8 cellular contexts compared by ENCODE assay signal in the genomic region with DNA sequence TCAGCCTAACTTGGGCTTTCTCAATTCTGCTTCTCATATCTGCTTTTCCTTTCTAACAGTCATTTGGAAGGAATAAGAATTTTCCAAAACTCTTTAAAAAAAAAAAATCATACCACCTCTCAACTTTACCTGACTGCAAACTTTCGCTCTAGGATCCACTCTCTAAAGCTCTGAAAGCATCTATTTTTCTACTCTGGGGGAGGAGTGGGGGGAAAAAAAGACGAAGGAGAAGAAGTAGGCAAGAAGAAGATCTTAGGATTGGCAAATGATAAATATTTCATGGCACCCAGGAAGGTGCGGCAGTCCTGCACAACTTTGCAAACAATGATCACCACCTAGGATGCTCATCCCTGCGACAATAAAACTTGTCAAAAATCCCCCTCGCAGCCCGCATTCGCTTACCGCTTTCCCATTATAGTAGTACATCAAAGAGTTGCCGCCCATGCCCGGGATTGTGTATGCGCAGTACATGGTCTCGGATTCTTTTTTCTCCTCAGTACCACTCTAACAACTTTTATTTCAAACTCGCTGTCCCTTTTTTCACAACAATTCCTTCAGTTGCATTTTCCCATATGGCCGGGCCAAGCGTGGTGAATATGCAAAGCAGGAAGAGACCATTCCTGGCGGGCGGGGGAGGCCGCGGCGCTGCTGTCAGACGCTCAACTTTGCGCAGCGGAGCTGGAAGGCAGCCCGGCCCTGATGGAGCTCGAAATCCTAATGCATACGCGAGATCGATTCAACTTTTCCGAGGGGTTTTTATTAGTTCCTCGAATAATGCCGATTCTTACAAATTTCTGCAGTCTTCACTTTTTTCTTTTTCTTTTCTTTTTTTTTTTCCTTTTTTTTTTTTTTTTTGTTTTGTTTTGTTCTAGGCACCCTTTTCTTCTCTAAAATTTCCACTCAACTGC.
DNase-seq lines count a peak whose midpoint lies in the region; ATAC-seq and TF ChIP-seq lines count a peak whose summit lies in the region.

No MANE protein-coding gene starts in this region.

- H2BK12ac ChIP-seq in H9 (ENCODE audit: insufficient read length, low read depth, low read length): no peak overlapping the region

- H3K56ac ChIP-seq in H9 (ENCODE audit: insufficient read length, low read depth, low read length): no peak overlapping the region

- peaks cover 33 to 44% of the 10 kb centered on the region in 2 experiments for H3K4me1 Mint-ChIP-seq in H9
- H3K4me1 Mint-ChIP-seq in T-helper 2 cell treated with Interferon-gamma antibody and Interleukin-4, amounts not matched to agents 5 μg/mL and 100 μg/mL, for 36 hours (ENCODE audit: low read depth): peaks cover 8% of the 10 kb centered on the region

- no peaks in the 10 kb centered on the region for H3K79me2 ChIP-seq in H9 (ENCODE audit: insufficient read depth, low read length)

- H2BK5ac ChIP-seq in H9 (ENCODE audit: insufficient read length, low read length): no peak overlapping the region

- peak overlapping the region in 2 of 3 experiments; percentile 63 to 87; a peak in 3 of 7 replicates for H3K27ac Mint-ChIP-seq in H9
- no peak overlapping the region for H3K27ac Mint-ChIP-seq in T-helper 2 cell treated with Interferon-gamma antibody and Interleukin-4, amounts not matched to agents 5 μg/mL and 100 μg/mL, for 36 hours

- H3K9me3 Mint-ChIP-seq in H9: no peaks in the 10 kb centered on the region
- no peaks in the 10 kb centered on the region for H3K9me3 Mint-ChIP-seq in T-helper 2 cell treated with Interferon-gamma antibody and Interleukin-4, amounts not matched to agents 5 μg/mL and 100 μg/mL, for 36 hours

- no peaks in the 10 kb centered on the region for H3K36me3 Mint-ChIP-seq in H9 (ENCODE audit: insufficient read depth in 1 of 3, low read depth in 3 of 3)
- no peaks in the 10 kb centered on the region for H3K36me3 Mint-ChIP-seq in T-helper 2 cell treated with Interferon-gamma antibody and Interleukin-4, amounts not matched to agents 5 μg/mL and 100 μg/mL, for 36 hours (ENCODE audit: low read depth)

- H3K9me3 ChIP-seq in H9 (ENCODE audit: control insufficient read depth, low read depth, low read length) (no peaks in the 10 kb centered on the region), MG63 (no peaks in the 10 kb centered on the region), ectodermal cell (ENCODE audit: control insufficient read depth, low read length) (no peaks in the 10 kb centered on the region)

- no peak overlapping the region for H4K5ac ChIP-seq in H9 (ENCODE audit: insufficient read length, low read depth, low read length)

- no peak overlapping the region for H4K91ac ChIP-seq in H9 (ENCODE audit: insufficient read length, low read depth, low read length)

- H3K4me3 Mint-ChIP-seq in H9: peak overlapping the region; percentile 85 to 86
- peak overlapping the region; percentile 71 for H3K4me3 Mint-ChIP-seq in T-helper 2 cell treated with Interferon-gamma antibody and Interleukin-4, amounts not matched to agents 5 μg/mL and 100 μg/mL, for 36 hours

- H2BK20ac ChIP-seq in H9 (ENCODE audit: low read depth, low read length, poor library complexity, severe bottlenecking): no peak overlapping the region

- no peak overlapping the region for H2BK15ac ChIP-seq in H9 (ENCODE audit: low read depth, low read length)

- H2BK120ac ChIP-seq in H9 (ENCODE audit: low read depth, low read length, poor library complexity, severe bottlenecking): no peak overlapping the region

- no peak overlapping the region for H2AFZ ChIP-seq in H9 (ENCODE audit: low read length)

- ATAC-seq in activated CD4-positive, CD25-positive, alpha-beta regulatory T cell treated with anti-CD3 and anti-CD28 coated beads, Interleukin-2, amount 50 U/mL, for 24 hours: peak; percentile 41 to 59

- no peaks in the 10 kb centered on the region for H4K20me1 ChIP-seq in H9 (ENCODE audit: control insufficient read depth, insufficient read depth, insufficient read length)

- no peak overlapping the region for H3K23ac ChIP-seq in H9 (ENCODE audit: insufficient read length, low read depth, low read length)

- no peak overlapping the region for H3T11ph ChIP-seq in H9 (ENCODE audit: low read length)

- H3K27me3 ChIP-seq in H9 (ENCODE audit: insufficient read depth, low read length): no peaks in the 10 kb centered on the region
- H3K27me3 ChIP-seq in MG63: no peaks in the 10 kb centered on the region
- no peaks in the 10 kb centered on the region for H3K27me3 ChIP-seq in ectodermal cell (ENCODE audit: control insufficient read depth, insufficient read depth, low read length, poor library complexity, severe bottlenecking)

- no peak overlapping the region for H4K8ac ChIP-seq in H9 (replicated peaks; ENCODE audit: insufficient read length, low read depth, low read length)

- H3K27me3 Mint-ChIP-seq in H9 (ENCODE audit: low read depth): no peaks in the 10 kb centered on the region; the same call in 1 of the 2 replicates
- H3K27me3 Mint-ChIP-seq in T-helper 2 cell treated with Interferon-gamma antibody and Interleukin-4, amounts not matched to agents 5 μg/mL and 100 μg/mL, for 36 hours (ENCODE audit: low read depth): peaks cover 61% of the 10 kb centered on the region

- peak overlapping the region; percentile 80 for H3K4me2 ChIP-seq in H9 (ENCODE audit: insufficient read depth, insufficient read length, low read length)

- H3K4me1 ChIP-seq in H9 (ENCODE audit: insufficient read depth, low read length) (no peaks in the 10 kb centered on the region; the same call in 1 of the 2 replicates), ectodermal cell (ENCODE audit: control insufficient read depth, insufficient read depth, low read length) (peaks cover 12% of the 10 kb centered on the region)

- H3K9ac ChIP-seq in H9 (ENCODE audit: extremely low read depth, insufficient read length, low read length): peak overlapping the region; percentile 36

- H3K4ac ChIP-seq in H9 (ENCODE audit: low read depth, low read length): no peak overlapping the region

- H3K27ac ChIP-seq in H9 (ENCODE audit: insufficient read length, low read depth, low read length): no peak overlapping the region
- H3K27ac ChIP-seq in ectodermal cell (ENCODE audit: insufficient read depth, low read depth, low read length, poor library complexity, severe bottlenecking): peak overlapping the region; percentile 60

- no peak overlapping the region for H3K14ac ChIP-seq in H9 (ENCODE audit: insufficient read depth, low read length)

- H3K18ac ChIP-seq in H9 (ENCODE audit: insufficient read length, low read depth, low read length): no peak overlapping the region

- no peaks in the 10 kb centered on the region for H3K79me1 ChIP-seq in H9 (ENCODE audit: insufficient read depth, low read depth, low read length, poor library complexity, severe bottlenecking)

- H3K4me3 ChIP-seq in MG63 (peak overlapping the region; percentile 55), ectodermal cell (ENCODE audit: insufficient read depth, low read depth, low read length) (peak overlapping the region; percentile 32)

- no peak for DNase-seq in activated CD4-positive, CD25-positive, alpha-beta regulatory T cell (lab: John Stamatoyannopoulos, UW)
- DNase-seq in H9: peak; percentile 85
- peak; percentile 93 for DNase-seq in MG63
- peak; percentile 36 for DNase-seq in T-helper 2 cell treated with Interferon-gamma antibody and Interleukin-4, amounts not matched to agents 5 μg/mL and 100 μg/mL, for 36 hours (ENCODE audit: low spot score)
- peak; percentile 91 to 97 for DNase-seq in lung microvascular endothelial cell (ENCODE audit: low read depth in 2 of 2)
- DNase-seq in stimulated activated CD8-positive, alpha-beta memory T cell treated with anti-CD3 and anti-CD28 coated beads, Interleukin-2, amount 100 ng/mL, for 1 hour (ENCODE audit: low read depth in 2 of 2): peak; percentile 11 to 12

- no peaks in the 10 kb centered on the region for H3K36me3 ChIP-seq in MG63
- no peaks in the 10 kb centered on the region for H3K36me3 ChIP-seq in ectodermal cell (ENCODE audit: control insufficient read depth, insufficient read depth, low read length)

- TF ChIP-seq CTCF in H9 (conservative IDR thresholded peaks at IDR 0.05): no peak

- peaks cover 9% of the 10 kb centered on the region for H3K23me2 ChIP-seq in H9 (ENCODE audit: insufficient read length, low read depth, low read length, poor library complexity, severe bottlenecking)

- H2AK5ac ChIP-seq in H9 (ENCODE audit: insufficient read length, low read length): no peak overlapping the region

- no CpG with 5 or more reads among the region's 31 CpGs for WGBS in H9 (ENCODE audit: extremely low coverage, insufficient read length, low lambda C conversion rate)
- WGBS in ectodermal cell, 2 experiments: 1 to 3% methylated on average over 30 of the region's 31 CpGs

Comparison
In these comparisons a context has a peak if more than half of its experiments do, and no peak if none do; other contexts are left out.
1. DNase-seq: peak in H9 (single experiment), MG63 (single experiment), T-helper 2 cell treated with Interferon-gamma antibody and Interleukin-4, amounts not matched to agents 5 μg/mL and 100 μg/mL, for 36 hours (single experiment), lung microvascular endothelial cell (2 of 2) and stimulated activated CD8-positive, alpha-beta memory T cell treated with anti-CD3 and anti-CD28 coated beads, Interleukin-2, amount 100 ng/mL, for 1 hour (2 of 2); none in activated CD4-positive, CD25-positive, alpha-beta regulatory T cell (0 of 4).